21 cellular contexts compared by ENCODE assay signal in the genomic region with DNA sequence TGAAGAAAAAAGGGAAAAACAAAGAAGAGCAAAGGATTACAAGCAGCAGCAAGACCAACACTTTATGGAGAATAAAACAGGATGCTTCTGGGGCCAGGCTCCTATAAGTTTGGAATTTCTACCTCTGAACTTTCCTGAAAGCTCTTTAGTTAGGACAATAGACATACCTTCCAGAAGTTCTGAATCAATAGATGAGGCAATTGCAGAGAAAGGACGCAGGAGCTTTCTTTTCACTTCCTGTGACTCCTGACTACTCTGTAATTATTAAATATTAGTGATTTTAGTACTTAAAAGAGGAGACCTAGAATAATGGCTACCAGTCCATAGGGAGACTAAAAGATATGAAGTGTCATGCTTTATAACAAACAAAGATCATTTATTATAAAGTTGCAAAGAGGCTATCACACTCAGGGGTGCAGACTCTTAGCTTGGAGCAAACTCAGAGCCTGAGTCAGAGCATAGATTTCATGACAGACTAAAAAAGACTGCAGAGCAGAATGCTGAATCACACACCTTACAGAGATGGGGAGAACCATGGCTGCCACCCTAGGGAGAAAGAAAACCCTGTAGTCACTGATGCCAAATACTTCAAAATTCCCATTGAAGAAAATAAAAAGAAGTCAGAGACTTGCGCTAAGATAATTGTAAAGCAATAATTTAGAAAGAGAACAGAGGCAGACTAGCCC. TPM values are rescaled to one million over a fixed set of nuclear protein-coding genes. Genes with fewer than 3 reads are reported as not detected.
DNase-seq lines count a peak whose midpoint lies in the region; ATAC-seq, FAIRE-seq and TF ChIP-seq lines count a peak whose summit lies in the region.
"Had no signal": no experiment of that assay in that cellular context is flagged by ENCODE, and none has a peak within 500 bp of the region (broad histone marks: within the 10 kb centered on the region; RNA-seq: fewer than 3 reads in every experiment).

No MANE protein-coding gene starts in this region.

- no peak overlapping the region for H2BK120ac ChIP-seq in IMR-90 (ENCODE audit: low read depth, low read length)

- WGBS in IMR-90 (ENCODE audit: extremely low coverage in 2 of 2, insufficient read length in 1 of 2), 2 experiments, result no CpG with 5 or more reads among the region's 2 CpGs

- intact Hi-C loops in IMR-90 (cut with micrococcal nuclease), result no loop called here
- intact Hi-C loops in left colon (cut with DNase I, micrococcal nuclease), result no loop called here

- H3K36me3 ChIP-seq in IMR-90 (ENCODE audit: control insufficient read depth, insufficient read depth, low read length), result no peaks in the 10 kb centered on the region
- H3K36me3 ChIP-seq: HAP-1, SJSA1, upper lobe of right lung had no signal

- H4K91ac ChIP-seq in IMR-90 (ENCODE audit: insufficient read depth, low read depth, low read length), result no peak overlapping the region

- no peaks in the 10 kb centered on the region for H4K20me1 ChIP-seq in IMR-90 (ENCODE audit: insufficient read depth, low read length)

- H3K18ac ChIP-seq in IMR-90 (ENCODE audit: low read depth, low read length), result no peak overlapping the region

- H3K27ac ChIP-seq in IMR-90 (ENCODE audit: insufficient read depth, low read length), result no peak overlapping the region
- H3K27ac ChIP-seq: body of pancreas, SJSA1, upper lobe of right lung had no signal

- no peaks in the 10 kb centered on the region for H3K79me1 ChIP-seq in IMR-90 (ENCODE audit: low read depth in 1 of 2, low read length in 2 of 2)

- no peak overlapping the region for H3K4me3 ChIP-seq in IMR-90 (ENCODE audit: insufficient read depth, low read depth, low read length)
- H3K4me3 ChIP-seq: body of pancreas, HAP-1, SJSA1, upper lobe of right lung had no signal

- no peaks in the 10 kb centered on the region for H3K36me3 Mint-ChIP-seq in activated T-cell treated with anti-CD3 and anti-CD28 coated beads, Interleukin-2, amount 50 U/mL, for 24 hours (ENCODE audit: low read depth)
- H3K36me3 Mint-ChIP-seq: memory B cell, T-cell had no signal

- peak; percentile 35 for DNase-seq in AG08396 (ENCODE audit: low spot score)
- peak; percentile 16 for DNase-seq in IMR-90
- DNase-seq in dermis blood vessel endothelial cell, result peak; percentile 36
- DNase-seq in lung microvascular endothelial cell (ENCODE audit: low read depth in 2 of 2), result peak; percentile 15 to 28
- no peak for DNase-seq in left colon
- DNase-seq in activated T-cell treated with anti-CD3 and anti-CD28 coated beads, Interleukin-2, amount 50 U/mL, for 24 hours, result no peak
- no peak for DNase-seq in GM12892 (ENCODE audit: insufficient read length)
- DNase-seq: body of pancreas; C1 segment of cervical spinal cord; Caco-2; DMS79 treated with DMSO at 0.1 percent for 48 hours; effector CD4-positive, alpha-beta T cell; MM.1S; NCI-H524; occipital lobe; T-cell; upper lobe of right lung had no signal

- no peak overlapping the region for H2AK5ac ChIP-seq in IMR-90 (ENCODE audit: low read depth, low read length)

- TF ChIP-seq POLR2A in IMR-90 (IDR thresholded peaks at IDR 0.05; ENCODE audit: low read depth, low read length) (no peak), GM12892 (IDR thresholded peaks at IDR 0.05; ENCODE audit: low read depth, low read length) (no peak)

- H3K9me3 Mint-ChIP-seq in activated T-cell treated with anti-CD3 and anti-CD28 coated beads, Interleukin-2, amount 50 U/mL, for 24 hours, result no peaks in the 10 kb centered on the region
- H3K9me3 Mint-ChIP-seq: T-cell had no signal

- TF ChIP-seq CTCF in IMR-90 (conservative IDR thresholded peaks at IDR 0.05; ENCODE audit: low read depth, low read length), result no peak

- H3K23ac ChIP-seq in IMR-90 (ENCODE audit: low read depth, low read length), result no peak overlapping the region

- no peak overlapping the region for H3K4me3 Mint-ChIP-seq in activated T-cell treated with anti-CD3 and anti-CD28 coated beads, Interleukin-2, amount 50 U/mL, for 24 hours
- H3K4me3 Mint-ChIP-seq: memory B cell, T-cell had no signal

- no peaks in the 10 kb centered on the region for H3K4me1 Mint-ChIP-seq in activated T-cell treated with anti-CD3 and anti-CD28 coated beads, Interleukin-2, amount 50 U/mL, for 24 hours (ENCODE audit: low read depth)
- H3K4me1 Mint-ChIP-seq: memory B cell, T-cell had no signal

- H3K56ac ChIP-seq in IMR-90 (ENCODE audit: extremely low read depth, insufficient read depth, low read length), result no peak overlapping the region

- H3K27me3 ChIP-seq in IMR-90 (ENCODE audit: control insufficient read depth, insufficient read depth, low read length), result peaks cover under 1% of the 10 kb centered on the region; the same call in 1 of the 2 replicates
- H3K27me3 ChIP-seq: body of pancreas, SJSA1, upper lobe of right lung had no signal

- no peaks in the 10 kb centered on the region for H3K9me1 ChIP-seq in IMR-90 (ENCODE audit: insufficient read depth, low read length)

- no peak overlapping the region for H4K8ac ChIP-seq in IMR-90 (ENCODE audit: low read depth in 2 of 2, low read length in 2 of 2)

- no peak overlapping the region for H3K4me2 ChIP-seq in IMR-90 (ENCODE audit: low read depth, low read length)

- FAIRE-seq in GM12892 (lab: Jason Lieb, UNC), result no peak

- H3K4ac ChIP-seq in IMR-90 (ENCODE audit: low read depth, low read length), result no peak overlapping the region

- POLR2A ChIA-PET in IMR-90 (lab: Charles Lee; ENCODE audit: unreplicated experiment), result no interaction called here

- dilution Hi-C loops in IMR-90 (cut with HindIII; ENCODE audit: low sequenced_read_pairs, unreplicated experiment), result no loop called here

- H4K5ac ChIP-seq in IMR-90 (ENCODE audit: low read depth, low read length), result no peak overlapping the region

- in situ Hi-C loops in IMR-90 (cut with MboI; ENCODE audit: low sequenced_read_pairs), result no loop called here

- no TSS peak for BruUV-seq in IMR-90 (replicated peaks; lab: Mats Ljungman, UMichigan)

- H3K9me3 ChIP-seq in IMR-90 (ENCODE audit: control insufficient read depth, insufficient read depth, low read length), result no peaks in the 10 kb centered on the region
- H3K9me3 ChIP-seq: body of pancreas, Caco-2, HAP-1, SJSA1, upper lobe of right lung had no signal

- H2BK20ac ChIP-seq in IMR-90 (ENCODE audit: low read depth, low read length), result no peak overlapping the region

- ATAC-seq in IMR-90 (ENCODE audit: low read depth), result no peak
- no peak for ATAC-seq in HG03097 (IDR thresholded peaks at IDR 0.05; ENCODE audit: low FRiP score, unreplicated experiment)
- ATAC-seq in left colon, result no peak
- ATAC-seq: body of pancreas, T-cell, upper lobe of right lung had no signal

- H3K27ac Mint-ChIP-seq in activated T-cell treated with anti-CD3 and anti-CD28 coated beads, Interleukin-2, amount 50 U/mL, for 24 hours, result no peak overlapping the region
- H3K27ac Mint-ChIP-seq: memory B cell, T-cell had no signal

- no peak for TF ChIP-seq RAD21 in IMR-90 (IDR thresholded peaks at IDR 0.05; ENCODE audit: low read length)

- no peak overlapping the region for H2BK15ac ChIP-seq in IMR-90 (ENCODE audit: low read depth, low read length)

- no peak overlapping the region for H3K14ac ChIP-seq in IMR-90 (replicated peaks; ENCODE audit: low read depth, low read length)

- CTCF ChIA-PET in IMR-90 (lab: Yijun Ruan, JAX), result no interaction called here

- peaks cover 6% of the 10 kb centered on the region for H3K27me3 Mint-ChIP-seq in activated T-cell treated with anti-CD3 and anti-CD28 coated beads, Interleukin-2, amount 50 U/mL, for 24 hours

- H3K4me1 ChIP-seq in IMR-90 (ENCODE audit: control insufficient read depth, insufficient read depth, low read length), result peaks cover 2% of the 10 kb centered on the region; the same call in 1 of the 2 replicates
- H3K4me1 ChIP-seq: body of pancreas, Caco-2, HAP-1, SJSA1, upper lobe of right lung had no signal

- no peak overlapping the region for H2AK9ac ChIP-seq in IMR-90 (replicated peaks; ENCODE audit: low read depth, low read length, poor library complexity)

- H3K9ac ChIP-seq in IMR-90 (ENCODE audit: low read depth, low read length), result no peak overlapping the region

- H2AFZ ChIP-seq in IMR-90 (replicated peaks; ENCODE audit: low read length, poor library complexity), result no peak overlapping the region

- H2BK5ac ChIP-seq in IMR-90 (ENCODE audit: low read depth, low read length, poor library complexity, severe bottlenecking), result no peak overlapping the region

TF ChIP-seq in IMR-90, 13 proteins besides CTCF, POLR2A, EP300 and RAD21:
- no peak for TF ChIP-seq RCOR1 (IDR thresholded peaks at IDR 0.05; ENCODE audit: insufficient replicate concordance, low read length)
- TF ChIP-seq FOS (IDR thresholded peaks at IDR 0.05; ENCODE audit: low read depth, low read length), result no peak
- TF ChIP-seq MXI1 (IDR thresholded peaks at IDR 0.05; ENCODE audit: borderline replicate concordance, low read depth, low read length), result no peak
- no peak for TF ChIP-seq NFE2L2 (IDR thresholded peaks at IDR 0.05; ENCODE audit: low read depth, low read length)
- TF ChIP-seq ELK1 (IDR thresholded peaks at IDR 0.05; ENCODE audit: borderline replicate concordance, low read depth, low read length), result no peak
- no peak for TF ChIP-seq MAFK (IDR thresholded peaks at IDR 0.05; ENCODE audit: low read depth, low read length)
- TF ChIP-seq SMC3 (IDR thresholded peaks at IDR 0.05; ENCODE audit: low read depth, low read length), result no peak
- no peak for TF ChIP-seq BHLHE40 (IDR thresholded peaks at IDR 0.05; ENCODE audit: low read depth, low read length)

RNA-seq across cellular contexts. Expression of gene FAM136A, which starts 52.5 kb away (rescaled TPM):
- total RNA-seq in IMR-90 (2012; rRNA removed) (19.9 and 35.0 TPM in 2 replicates), dermis blood vessel endothelial cell (19.2 and 40.9 TPM in 2 replicates), lung microvascular endothelial cell (10.7 and 20.3 TPM in 2 replicates), left colon (10 to 100 TPM; 37.4 to 55.5 TPM)
- polyA plus RNA-seq in IMR-90 (2012; rRNA removed), result 26.8 and 28.1 TPM in 2 replicates
- 12.0 and 13.6 TPM in 2 replicates for polyA plus RNA-seq in IMR-90 (2012; cell fraction: cytosol; rRNA removed)
- 18.3 and 35.9 TPM in 2 replicates for polyA plus RNA-seq in IMR-90 (2012; cell fraction: nucleus; rRNA removed; ENCODE audit: low replicate concordance)
- 61.0 TPM for polyA plus RNA-seq in GM12892 (2012; ENCODE audit: missing spikeins)

Comparison
In these comparisons a context has a peak if more than half of its experiments do, and no peak if none do; other contexts are left out.
1. DNase-seq: peak in AG08396 (single experiment), IMR-90 (single experiment), dermis blood vessel endothelial cell (single experiment) and lung microvascular endothelial cell (2 of 2); none in left colon (0 of 2), activated T-cell treated with anti-CD3 and anti-CD28 coated beads, Interleukin-2, amount 50 U/mL, for 24 hours (single experiment) and GM12892 (single experiment).